11 cellular contexts compared by ENCODE assay signal in genomic region chr13:26425439-26426358, GRCh38.
DNase-seq lines count a peak whose midpoint lies in the region; ATAC-seq and TF ChIP-seq lines count a peak whose summit lies in the region.
"Had no signal": no experiment of that assay in that cellular context is flagged by ENCODE, and none has a peak within 500 bp of the region (broad histone marks: within the 10 kb centered on the region; RNA-seq: fewer than 3 reads in every experiment).

No MANE protein-coding gene starts in this region.

- H3K27me3 Mint-ChIP-seq in HFFc6 (ENCODE audit: insufficient read depth) (peaks cover 5% of the 10 kb centered on the region), T-helper 17 cell (peaks cover 26% of the 10 kb centered on the region)

- H3K27ac ChIP-seq in PC-3 (ENCODE audit: low read length) (no peak overlapping the region), heart right ventricle (peak overlapping the region in 6 of 10 donors; percentile 26 to 85 (median 68)), A673 (ENCODE audit: low read depth, low read length, poor library complexity, severe bottlenecking) (no peak overlapping the region)

- H3K36me3 ChIP-seq in PC-3 (ENCODE audit: low read depth, low read length): no peaks in the 10 kb centered on the region
- no peaks in the 10 kb centered on the region for H3K36me3 ChIP-seq in heart right ventricle
- H3K36me3 ChIP-seq in A673 (ENCODE audit: insufficient read depth, low read length, poor library complexity, severe bottlenecking): no peaks in the 10 kb centered on the region

- H3K9me3 ChIP-seq in PC-3 (ENCODE audit: low read length) (no peaks in the 10 kb centered on the region), heart right ventricle (no peaks in the 10 kb centered on the region), T-helper 17 cell (ENCODE audit: control insufficient read depth, low read length, poor library complexity, severe bottlenecking) (no peaks in the 10 kb centered on the region), A673 (ENCODE audit: low read depth, low read length, poor library complexity, severe bottlenecking) (no peaks in the 10 kb centered on the region)

- H3K27ac Mint-ChIP-seq in HFFc6 (no peak overlapping the region; the same call in 1 of the 2 replicates), T-helper 17 cell (no peak overlapping the region)
- H3K27ac Mint-ChIP-seq: endodermal cell, GM23338 had no signal

- no peaks in the 10 kb centered on the region for H3K9me2 ChIP-seq in PC-3 (replicated peaks; ENCODE audit: low read length)

- no peak overlapping the region for H3K4me3 ChIP-seq in PC-3 (ENCODE audit: low read length)
- no peak overlapping the region for H3K4me3 ChIP-seq in heart right ventricle
- no peak overlapping the region for H3K4me3 ChIP-seq in A673 (ENCODE audit: low read depth, low read length, poor library complexity, severe bottlenecking)
- H3K4me3 ChIP-seq: GM23338 had no signal

- TF ChIP-seq CTCF in HFFc6 (IDR thresholded peaks at IDR 0.05) (no peak), PC-3 (conservative IDR thresholded peaks at IDR 0.05; ENCODE audit: low read depth, low read length) (no peak), heart right ventricle (IDR thresholded peaks at IDR 0.05) (no peak), A673 (conservative IDR thresholded peaks at IDR 0.05; ENCODE audit: low read depth, low read length) (no peak)

- H3K4me1 ChIP-seq in PC-3 (ENCODE audit: insufficient read depth, low read length) (no peaks in the 10 kb centered on the region), heart right ventricle (peaks cover 0 to 32% (median 6%) of the 10 kb centered on the region in 9 donors), A673 (ENCODE audit: insufficient read depth, low read length, poor library complexity, severe bottlenecking) (no peaks in the 10 kb centered on the region)

- no peaks in the 10 kb centered on the region for H3K79me2 ChIP-seq in PC-3 (ENCODE audit: low read length)

- WGBS in heart right ventricle, 2 donors: 41 to 48% methylated on average over 9 of the region's 9 CpGs

- no peak overlapping the region for H3K4me2 ChIP-seq in PC-3 (ENCODE audit: low read length)
- H3K4me2 ChIP-seq: GM23338 had no signal

- ATAC-seq in PC-3 (peak; percentile 40), heart right ventricle (peak in 7 of 8 donors; percentile 11 to 74 (median 67)), sciatic nerve (peak; percentile 78), T-helper 17 cell (no peak), HG02678 (IDR thresholded peaks at IDR 0.05; ENCODE audit: unreplicated experiment) (no peak)
- ATAC-seq: GM23338 had no signal

- H3K36me3 Mint-ChIP-seq in HFFc6 (ENCODE audit: low read depth) (no peaks in the 10 kb centered on the region), T-helper 17 cell (ENCODE audit: low read depth) (peaks cover 4% of the 10 kb centered on the region)

- no peaks in the 10 kb centered on the region for H3F3A ChIP-seq in PC-3 (ENCODE audit: low read length, unreplicated experiment)

- POLR2A ChIA-PET in PC-3 (lab: Charles Lee; ENCODE audit: unreplicated experiment) (no interaction called here), A673 (lab: Charles Lee; ENCODE audit: low non-redundant PET) (no interaction called here)

- no peaks in the 10 kb centered on the region for H4K20me1 ChIP-seq in PC-3 (ENCODE audit: low read length)

- no peak overlapping the region for H3K9ac ChIP-seq in PC-3 (ENCODE audit: low read length)

- DNase-seq in HFFc6 (peak; percentile 30), PC-3 (peak; percentile 18), heart right ventricle (peak in 1 of 2 donors; percentile 8), sciatic nerve (ENCODE audit: low spot score) (no peak), T-helper 17 cell (no peak), A673 (ENCODE audit: low spot score) (no peak), HK-2 (ENCODE audit: unreplicated experiment) (no peak)
- DNase-seq: endodermal cell; NK-92 treated with Interleukin-12 subunit alpha and Interleukin-12 subunit beta, amount 100 ng/mL, for 24 hours had no signal

- H3K27me3 ChIP-seq in PC-3 (ENCODE audit: low read length): no peaks in the 10 kb centered on the region
- H3K27me3 ChIP-seq in heart right ventricle: peaks cover 0 to 6% (median 0%) of the 10 kb centered on the region in 7 donors
- no peaks in the 10 kb centered on the region for H3K27me3 ChIP-seq in A673 (replicated peaks; ENCODE audit: insufficient read depth, low read depth, low read length, poor library complexity)

- H3K9me3 Mint-ChIP-seq in HFFc6: no peaks in the 10 kb centered on the region
- H3K9me3 Mint-ChIP-seq: endodermal cell, GM23338 had no signal

- BruUV-seq in PC-3 (replicated peaks; lab: Mats Ljungman, UMichigan): no TSS peak
- BruUV-seq in A673 (replicated peaks; lab: Mats Ljungman, UMichigan): no TSS peak

- intact Hi-C loops in PC-3 (cut with micrococcal nuclease) (no loop called here), heart right ventricle (cut with DNase I) (loop anchor here in 1 of 10 donors (2.0 kb wide), 1 partner anchor 33 kb away; no protein-coding TSS in a partner anchor), sciatic nerve (cut with DNase I) (no loop called here), A673 (cut with micrococcal nuclease; ENCODE audit: unreplicated experiment) (no loop called here)

- no peak overlapping the region for H3K4me3 Mint-ChIP-seq in HFFc6
- no peak overlapping the region for H3K4me3 Mint-ChIP-seq in T-helper 17 cell
- H3K4me3 Mint-ChIP-seq: endodermal cell, GM23338 had no signal

- H3K4me1 Mint-ChIP-seq in HFFc6 (ENCODE audit: low read depth) (peaks cover 8% of the 10 kb centered on the region; the same call in 1 of the 2 replicates), T-helper 17 cell (no peaks in the 10 kb centered on the region)
- H3K4me1 Mint-ChIP-seq: endodermal cell had no signal

- H2AFZ ChIP-seq in PC-3 (ENCODE audit: low read length): no peak overlapping the region
- H2AFZ ChIP-seq: GM23338 had no signal

- CTCF ChIA-PET in PC-3 (lab: Charles Lee): interaction anchor here (0.7 kb wide), 1 partner anchor 35 kb away, joined by 3 read pairs; no protein-coding TSS in a partner anchor
- CTCF ChIA-PET in A673 (lab: Charles Lee): no interaction called here

Comparison
In these comparisons a context has a peak if more than half of its experiments do, and no peak if none do; other contexts are left out.
1. DNase-seq: peak in HFFc6 (single experiment) and PC-3 (single experiment); none in sciatic nerve (single experiment), T-helper 17 cell (0 of 3), A673 (single experiment) and HK-2 (single experiment).
2. ATAC-seq: peak in PC-3 (single experiment), heart right ventricle (7 of 8) and sciatic nerve (single experiment); none in T-helper 17 cell (single experiment) and HG02678 (single experiment).
3. H3K27ac ChIP-seq: peak in heart right ventricle (6 of 10); none in PC-3 (single experiment) and A673 (single experiment).